In the genomic region with DNA sequence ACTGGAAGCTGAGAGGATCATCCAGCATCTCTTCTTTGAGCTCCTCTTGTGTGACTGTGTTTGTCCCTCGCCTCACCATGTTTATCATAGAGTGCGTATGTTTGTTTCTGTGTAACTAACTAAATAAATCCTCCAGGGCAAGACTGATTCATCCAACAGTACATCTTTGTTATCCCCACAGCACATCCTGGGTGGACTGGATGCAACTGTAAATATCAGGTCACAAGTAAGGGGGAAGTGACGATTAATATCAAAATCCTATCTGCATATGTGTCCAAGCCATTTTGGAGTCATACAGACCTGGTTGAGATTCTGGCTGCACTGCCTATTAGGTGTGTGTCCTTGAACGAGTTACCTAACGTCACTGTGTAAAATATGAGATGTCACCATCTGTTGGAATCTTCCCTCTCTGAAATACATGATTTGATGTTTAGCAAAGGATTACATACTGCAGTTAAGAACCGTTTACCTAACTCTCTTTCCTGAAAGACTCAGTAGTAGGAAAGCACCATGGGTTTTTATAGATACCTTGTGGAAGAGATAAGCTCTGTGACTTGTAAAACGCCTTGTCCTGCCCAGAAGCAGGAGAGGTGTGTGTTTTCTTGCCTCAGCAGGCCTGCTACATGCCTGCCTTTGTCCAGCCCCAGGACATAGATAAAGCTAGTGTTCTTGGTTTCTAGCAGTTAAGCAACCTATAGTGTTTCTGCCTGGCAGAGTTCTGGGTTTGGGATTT, we compare ENCODE assay signal across 13 cellular contexts. TPM values are rescaled to one million over a fixed set of nuclear protein-coding genes. Genes with fewer than 3 reads are reported as not detected.
A peak's percentile ranks its signal among the peaks of the same experiment; 100 is the strongest.
DNase-seq lines count a peak whose midpoint lies in the region; ATAC-seq, FAIRE-seq and TF ChIP-seq lines count a peak whose summit lies in the region.
"Had no signal": no experiment of that assay in that cellular context is flagged by ENCODE, and none has a peak within 500 bp of the region (broad histone marks: within the 10 kb centered on the region; RNA-seq: fewer than 3 reads in every experiment).

No MANE protein-coding gene starts in this region.

- TF ChIP-seq EP300 in esophagus muscularis mucosa (IDR thresholded peaks at IDR 0.05): no peak

- H3K27ac ChIP-seq in Panc1 (ENCODE audit: low read length): peak overlapping the region; percentile 91
- H3K27ac ChIP-seq in esophagus muscularis mucosa (replicated peaks in 1 of 4): peak overlapping the region in 3 of 4 donors; percentile 7 to 42 (median 16)
- H3K27ac ChIP-seq in skeletal muscle tissue (ENCODE audit: low read depth, low read length): peak overlapping the region; percentile 16
- H3K27ac ChIP-seq: neural progenitor cell had no signal

- no peaks in the 10 kb centered on the region for H3K9me3 ChIP-seq in Panc1 (ENCODE audit: control insufficient read depth, insufficient read depth, low read depth, low read length)
- no peaks in the 10 kb centered on the region for H3K9me3 ChIP-seq in esophagus muscularis mucosa
- no peaks in the 10 kb centered on the region for H3K9me3 ChIP-seq in skeletal muscle tissue (ENCODE audit: control insufficient read depth in 3 of 3, low read length in 3 of 3)

- H3K36me3 ChIP-seq in Panc1 (ENCODE audit: control insufficient read depth, insufficient read depth, low read length) (no peaks in the 10 kb centered on the region), esophagus muscularis mucosa (peaks cover 0 to 4% (median 0%) of the 10 kb centered on the region in 4 donors), skeletal muscle tissue (ENCODE audit: control insufficient read depth in 3 of 3, insufficient read depth in 3 of 3, low read length in 3 of 3) (peaks cover 0 to 3% (median 0%) of the 10 kb centered on the region in 3 donors)
- H3K36me3 ChIP-seq: neural progenitor cell had no signal

- H3K27me3 ChIP-seq in Panc1 (ENCODE audit: control insufficient read depth, insufficient read depth, low read length): no peaks in the 10 kb centered on the region
- H3K27me3 ChIP-seq in esophagus muscularis mucosa: no peaks in the 10 kb centered on the region
- no peaks in the 10 kb centered on the region for H3K27me3 ChIP-seq in skeletal muscle tissue (ENCODE audit: control insufficient read depth in 3 of 3, insufficient read depth in 3 of 3, low read length in 3 of 3)
- H3K27me3 ChIP-seq: neural progenitor cell had no signal

- H3K4me1 ChIP-seq in Panc1 (ENCODE audit: control insufficient read depth, insufficient read depth, low read length) (peaks cover 82% of the 10 kb centered on the region), esophagus muscularis mucosa (peaks cover 62 to 93% (median 84%) of the 10 kb centered on the region in 4 donors), skeletal muscle tissue (ENCODE audit: control insufficient read depth in 3 of 3, insufficient read depth in 3 of 3, low read length in 3 of 3) (peaks cover 24 to 47% (median 45%) of the 10 kb centered on the region in 3 donors)

- POLR2A ChIA-PET in Panc1 (lab: Charles Lee): interaction anchor here (0.5 to 1.0 kb wide), 3 partner anchors 12 to 29 kb away, joined by 4 to 10 read pairs (median 6); a partner anchor contains a TSS

- intact Hi-C loops in Panc1 (cut with micrococcal nuclease; ENCODE audit: unreplicated experiment) (no loop called here), esophagus muscularis mucosa (cut with DNase I) (no loop called here)

- 72% methylated on average over 7 of the region's 7 CpGs for WGBS in esophagus muscularis mucosa

- CTCF ChIA-PET in Panc1 (lab: Charles Lee): interaction anchor here (0.6 to 0.7 kb wide), 3 partner anchors 32 to 68 kb away, joined by 3 to 5 read pairs (median 4); no protein-coding TSS in a partner anchor

- no peak for TF ChIP-seq POLR2A in esophagus muscularis mucosa (IDR thresholded peaks at IDR 0.05; ENCODE audit: low read depth)

- ATAC-seq in Panc1: peak; percentile 90

- BruUV-seq in Panc1 (replicated peaks; lab: Mats Ljungman, UMichigan): TSS peak; percentile 17

- TF ChIP-seq CTCF in Panc1 (IDR thresholded peaks at IDR 0.05): no peak
- TF ChIP-seq CTCF in esophagus muscularis mucosa (IDR thresholded peaks at IDR 0.05): no peak

- DNase-seq in ELF-1 (ENCODE audit: low read depth, low spot score) (peak; percentile 70), Panc1 (ENCODE audit: low read depth, low spot score) (peak; percentile 92), esophagus muscularis mucosa (ENCODE audit: extremely low spot score) (no peak), SHP77 treated with DMSO at 0.1 percent for 48 hours (lab: John Stamatoyannopoulos, UW) (no peak), glomerular visceral epithelial cell (ENCODE audit: extremely low spot score) (no peak), RCC 7860 (ENCODE audit: low spot score) (no peak), MV-4-11 (lab: John Stamatoyannopoulos, UW) (no peak)
- DNase-seq: aorta, NCI-H1092, NCI-H82 had no signal

- in situ Hi-C loops in Panc1 (cut with HindIII; ENCODE audit: low pct_unique_long_range_greater_than_20kb, low sequenced_read_pairs): no loop called here

- no peak overlapping the region for H3K9ac ChIP-seq in skeletal muscle tissue (ENCODE audit: low read depth in 1 of 3, low read length in 3 of 3)
- H3K9ac ChIP-seq: neural progenitor cell had no signal

- FAIRE-seq in RCC 7860 (lab: Jason Lieb, UNC): no peak
- FAIRE-seq: D721Med had no signal

- H3K4me3 ChIP-seq in Panc1 (ENCODE audit: low read depth in 2 of 2, low read length in 2 of 2): no peak overlapping the region
- no peak overlapping the region for H3K4me3 ChIP-seq in esophagus muscularis mucosa
- H3K4me3 ChIP-seq in skeletal muscle tissue (ENCODE audit: low read length in 3 of 3): no peak overlapping the region
- H3K4me3 ChIP-seq: neural progenitor cell had no signal

RNA-seq across cellular contexts. Expression of a gene that starts 25.8 kb away (rescaled TPM):
- total RNA-seq in Panc1 (2021; ENCODE audit: unreplicated experiment): 91.3 TPM
- polyA plus RNA-seq in Panc1 (2012; ENCODE audit: insufficient read length): 99.5 TPM
- 100 to 1,000 TPM in 2 of 4 donors, 10 to 100 TPM in 2; 88.5 to 147 (median 112) TPM for total RNA-seq in esophagus muscularis mucosa
- 24.0 TPM for total RNA-seq in skeletal muscle tissue

RNA-seq across cellular contexts. Expression of a gene that starts 55.1 kb away (rescaled TPM):
- total RNA-seq in Panc1 (2021; ENCODE audit: unreplicated experiment) (11.6 TPM), esophagus muscularis mucosa (1 to 10 TPM; 1.2 to 4.0 (median 2.9) TPM), skeletal muscle tissue (4.2 TPM)
- polyA plus RNA-seq in Panc1 (2012; ENCODE audit: insufficient read length): 4.0 TPM

RNA-seq across cellular contexts. Expression of a gene that starts 55.3 kb away (rescaled TPM):
- total RNA-seq in Panc1 (2021; ENCODE audit: unreplicated experiment): 20.7 TPM
- 19.3 TPM for polyA plus RNA-seq in Panc1 (2012; ENCODE audit: insufficient read length)
- total RNA-seq in esophagus muscularis mucosa: 1 to 10 TPM; 7.9 to 9.8 (median 8.4) TPM
- 5.2 TPM for total RNA-seq in skeletal muscle tissue

Comparison
In these comparisons a context has a peak if more than half of its experiments do, and no peak if none do; other contexts are left out.
1. DNase-seq: peak in ELF-1 (single experiment) and Panc1 (single experiment); none in esophagus muscularis mucosa (single experiment), SHP77 treated with DMSO at 0.1 percent for 48 hours (single experiment), glomerular visceral epithelial cell (single experiment), RCC 7860 (single experiment) and MV-4-11 (single experiment).
2. H3K27ac ChIP-seq: peak in every context shown above with its lines; median percentile 91 in Panc1; 16 in esophagus muscularis mucosa; 16 in skeletal muscle tissue.